In genomic region chr10:4945706-4946348, GRCh38 we compare ENCODE assay signal across 1 cellular context.
TF ChIP-seq lines count a peak whose summit lies in the region.

No MANE protein-coding gene starts in this region.

TF ChIP-seq in HepG2, 621 proteins besides CTCF, POLR2A, EP300 and RAD21:
- TF ChIP-seq PCBP2 (optimal IDR thresholded peaks at IDR 0.05; ENCODE audit: low read depth, low read length, poor library complexity, severe bottlenecking) (no peak), SOX6 (IDR thresholded peaks at IDR 0.05) (no peak), SOX6 (CRISPR knock-in tag; IDR thresholded peaks at IDR 0.05) (peak; percentile 36; the same call in 1 of the 2 replicates), NFKBIZ (CRISPR knock-in tag; IDR thresholded peaks at IDR 0.05) (no peak), NFATC3 (CRISPR knock-in tag; IDR thresholded peaks at IDR 0.05) (no peak), REST (IDR thresholded peaks at IDR 0.05; ENCODE audit: borderline replicate concordance in 1 of 2, low read depth in 1 of 2, low read length in 2 of 2) (no peak), ZKSCAN5 (CRISPR knock-in tag; IDR thresholded peaks at IDR 0.05) (no peak), RBAK (CRISPR knock-in tag; IDR thresholded peaks at IDR 0.05) (no peak), HDAC2 (CRISPR knock-in tag; IDR thresholded peaks at IDR 0.05) (no peak), ZNF841 (CRISPR knock-in tag; IDR thresholded peaks at IDR 0.05; ENCODE audit: borderline replicate concordance) (no peak), ZNF567 (CRISPR knock-in tag; IDR thresholded peaks at IDR 0.05; ENCODE audit: borderline replicate concordance) (no peak), ZNF619 (CRISPR knock-in tag; IDR thresholded peaks at IDR 0.05) (no peak), STAG1 (CRISPR knock-in tag; IDR thresholded peaks at IDR 0.05) (no peak), POGZ (CRISPR knock-in tag; IDR thresholded peaks at IDR 0.05) (peak; percentile 50; the same call in 1 of the 2 replicates)
- TF ChIP-seq, protein P1, sequence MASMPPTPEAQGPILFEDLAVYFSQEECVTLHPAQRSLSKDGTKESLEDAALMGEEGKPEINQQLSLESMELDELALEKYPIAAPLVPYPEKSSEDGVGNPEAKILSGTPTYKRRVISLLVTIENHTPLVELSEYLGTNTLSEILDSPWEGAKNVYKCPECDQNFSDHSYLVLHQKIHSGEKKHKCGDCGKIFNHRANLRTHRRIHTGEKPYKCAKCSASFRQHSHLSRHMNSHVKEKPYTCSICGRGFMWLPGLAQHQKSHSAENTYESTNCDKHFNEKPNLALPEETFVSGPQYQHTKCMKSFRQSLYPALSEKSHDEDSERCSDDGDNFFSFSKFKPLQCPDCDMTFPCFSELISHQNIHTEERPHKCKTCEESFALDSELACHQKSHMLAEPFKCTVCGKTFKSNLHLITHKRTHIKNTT (CRISPR knock-in tag; IDR thresholded peaks at IDR 0.05), result no peak
